In the genomic region with DNA sequence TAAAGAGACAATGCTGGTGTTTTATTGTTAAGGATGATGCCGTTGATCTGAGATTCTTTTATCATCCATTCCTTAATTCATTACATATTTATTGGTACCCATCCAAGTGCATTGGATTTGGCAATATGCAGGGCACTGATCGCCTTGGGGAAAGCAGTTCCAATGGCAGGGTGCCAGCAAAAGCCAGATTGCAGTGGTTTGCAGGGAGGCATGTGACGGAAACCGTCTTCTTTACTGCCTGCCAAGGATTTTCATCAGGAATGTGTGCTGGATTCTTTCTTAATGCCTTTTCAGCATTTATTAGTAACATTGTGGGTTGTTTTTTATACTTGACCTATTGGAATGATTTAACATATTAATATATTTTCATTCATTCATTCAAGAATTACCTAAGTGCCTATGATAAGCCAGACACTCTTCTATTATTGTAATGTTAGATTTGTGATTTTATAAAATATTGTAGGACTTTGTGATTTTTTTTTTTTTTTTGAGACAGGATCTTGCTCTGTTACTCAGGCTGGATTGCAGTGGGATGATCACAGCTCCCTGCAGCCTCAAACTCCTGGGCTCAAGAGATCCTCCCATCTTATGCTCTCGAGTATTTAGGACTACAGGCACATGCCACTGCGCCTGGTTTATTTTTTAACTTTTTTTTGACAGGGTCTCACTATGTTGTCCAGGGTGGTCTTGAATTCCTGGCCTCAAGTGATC, we compare ENCODE assay signal across 3 cellular contexts.
A peak's percentile ranks its signal among the peaks of the same experiment; 100 is the strongest.
TF ChIP-seq lines count a peak whose summit lies in the region.

No MANE protein-coding gene starts in this region.

TF ChIP-seq in liver, 16 proteins besides CTCF, POLR2A, EP300 and RAD21:
- TF ChIP-seq, protein P1, sequence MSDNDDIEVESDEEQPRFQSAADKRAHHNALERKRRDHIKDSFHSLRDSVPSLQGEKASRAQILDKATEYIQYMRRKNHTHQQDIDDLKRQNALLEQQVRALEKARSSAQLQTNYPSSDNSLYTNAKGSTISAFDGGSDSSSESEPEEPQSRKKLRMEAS (IDR thresholded peaks at IDR 0.05), result peak; percentile 9
- TF ChIP-seq HNF4A (conservative IDR thresholded peaks at IDR 0.05) (peak in 1 of 2 donors; percentile 16), NR2F2 (IDR thresholded peaks at IDR 0.05) (peak; percentile 9), ZBTB33 (IDR thresholded peaks at IDR 0.05) (no peak)
TF ChIP-seq in liver: peak in this region for 3.

TF ChIP-seq in HepG2, 621 proteins besides CTCF, POLR2A, EP300 and RAD21:
- TF ChIP-seq MAFK (conservative IDR thresholded peaks at IDR 0.05 in 1 of 2, IDR thresholded peaks at IDR 0.05 in 1 of 2; ENCODE audit: low read length in 2 of 2), result 0 out of 4 replicates have a peak, but pooled peaks of 1 of the 2 experiments have one; percentile 4
- TF ChIP-seq, protein P2, sequence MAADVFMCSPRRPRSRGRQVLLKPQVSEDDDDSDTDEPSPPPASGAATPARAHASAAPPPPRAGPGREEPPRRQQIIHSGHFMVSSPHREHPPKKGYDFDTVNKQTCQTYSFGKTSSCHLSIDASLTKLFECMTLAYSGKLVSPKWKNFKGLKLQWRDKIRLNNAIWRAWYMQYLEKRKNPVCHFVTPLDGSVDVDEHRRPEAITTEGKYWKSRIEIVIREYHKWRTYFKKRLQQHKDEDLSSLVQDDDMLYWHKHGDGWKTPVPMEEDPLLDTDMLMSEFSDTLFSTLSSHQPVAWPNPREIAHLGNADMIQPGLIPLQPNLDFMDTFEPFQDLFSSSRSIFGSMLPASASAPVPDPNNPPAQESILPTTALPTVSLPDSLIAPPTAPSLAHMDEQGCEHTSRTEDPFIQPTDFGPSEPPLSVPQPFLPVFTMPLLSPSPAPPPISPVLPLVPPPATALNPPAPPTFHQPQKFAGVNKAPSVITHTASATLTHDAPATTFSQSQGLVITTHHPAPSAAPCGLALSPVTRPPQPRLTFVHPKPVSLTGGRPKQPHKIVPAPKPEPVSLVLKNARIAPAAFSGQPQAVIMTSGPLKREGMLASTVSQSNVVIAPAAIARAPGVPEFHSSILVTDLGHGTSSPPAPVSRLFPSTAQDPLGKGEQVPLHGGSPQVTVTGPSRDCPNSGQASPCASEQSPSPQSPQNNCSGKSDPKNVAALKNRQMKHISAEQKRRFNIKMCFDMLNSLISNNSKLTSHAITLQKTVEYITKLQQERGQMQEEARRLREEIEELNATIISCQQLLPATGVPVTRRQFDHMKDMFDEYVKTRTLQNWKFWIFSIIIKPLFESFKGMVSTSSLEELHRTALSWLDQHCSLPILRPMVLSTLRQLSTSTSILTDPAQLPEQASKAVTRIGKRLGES (CRISPR knock-in tag; IDR thresholded peaks at IDR 0.05; ENCODE audit: borderline replicate concordance), result no peak

TF ChIP-seq in K562, 482 proteins besides CTCF, POLR2A, EP300 and RAD21:
- TF ChIP-seq, protein P3, sequence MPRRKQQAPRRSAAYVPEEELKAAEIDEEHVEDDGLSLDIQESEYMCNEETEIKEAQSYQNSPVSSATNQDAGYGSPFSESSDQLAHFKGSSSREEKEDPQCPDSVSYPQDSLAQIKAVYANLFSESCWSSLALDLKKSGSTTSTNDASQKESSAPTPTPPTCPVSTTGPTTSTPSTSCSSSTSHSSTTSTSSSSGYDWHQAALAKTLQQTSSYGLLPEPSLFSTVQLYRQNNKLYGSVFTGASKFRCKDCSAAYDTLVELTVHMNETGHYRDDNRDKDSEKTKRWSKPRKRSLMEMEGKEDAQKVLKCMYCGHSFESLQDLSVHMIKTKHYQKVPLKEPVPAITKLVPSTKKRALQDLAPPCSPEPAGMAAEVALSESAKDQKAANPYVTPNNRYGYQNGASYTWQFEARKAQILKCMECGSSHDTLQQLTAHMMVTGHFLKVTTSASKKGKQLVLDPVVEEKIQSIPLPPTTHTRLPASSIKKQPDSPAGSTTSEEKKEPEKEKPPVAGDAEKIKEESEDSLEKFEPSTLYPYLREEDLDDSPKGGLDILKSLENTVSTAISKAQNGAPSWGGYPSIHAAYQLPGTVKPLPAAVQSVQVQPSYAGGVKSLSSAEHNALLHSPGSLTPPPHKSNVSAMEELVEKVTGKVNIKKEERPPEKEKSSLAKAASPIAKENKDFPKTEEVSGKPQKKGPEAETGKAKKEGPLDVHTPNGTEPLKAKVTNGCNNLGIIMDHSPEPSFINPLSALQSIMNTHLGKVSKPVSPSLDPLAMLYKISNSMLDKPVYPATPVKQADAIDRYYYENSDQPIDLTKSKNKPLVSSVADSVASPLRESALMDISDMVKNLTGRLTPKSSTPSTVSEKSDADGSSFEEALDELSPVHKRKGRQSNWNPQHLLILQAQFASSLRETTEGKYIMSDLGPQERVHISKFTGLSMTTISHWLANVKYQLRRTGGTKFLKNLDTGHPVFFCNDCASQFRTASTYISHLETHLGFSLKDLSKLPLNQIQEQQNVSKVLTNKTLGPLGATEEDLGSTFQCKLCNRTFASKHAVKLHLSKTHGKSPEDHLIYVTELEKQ (CRISPR knock-in tag; IDR thresholded peaks at IDR 0.05), result no peak
- peak; percentile 60 for TF ChIP-seq NFIC (IDR thresholded peaks at IDR 0.05)
- no peak for TF ChIP-seq ZNF778 (CRISPR knock-in tag; IDR thresholded peaks at IDR 0.05)
- TF ChIP-seq RBBP5 (IDR thresholded peaks at IDR 0.05; ENCODE audit: borderline replicate concordance, insufficient read depth, low read length, poor library complexity, severe bottlenecking), result no peak
- TF ChIP-seq PHF8 (IDR thresholded peaks at IDR 0.05; ENCODE audit: borderline replicate concordance, low read length), result no peak
